ENCODE assay signal across 6 cellular contexts in genomic region chr2:1277634-1278033, GRCh38.
"Had no signal": no experiment of that assay in that cellular context is flagged by ENCODE, and none has a peak within 500 bp of the region (broad histone marks: within the 10 kb centered on the region; RNA-seq: fewer than 3 reads in every experiment).

No MANE protein-coding gene starts in this region.

- DNase-seq: IMR-90, KBM-7 had no signal

- ATAC-seq: HepG2, K562 had no signal

- H3K27ac ChIP-seq: HL-60 had no signal

- H3K4me1 Mint-ChIP-seq: IgD-negative memory B cell had no signal

- H3K36me3 Mint-ChIP-seq: IgD-negative memory B cell had no signal

- H3K27ac Mint-ChIP-seq: IgD-negative memory B cell had no signal

- H3K4me3 ChIP-seq: K562 had no signal

- H3K4me3 Mint-ChIP-seq: IgD-negative memory B cell had no signal
